In the genomic region with DNA sequence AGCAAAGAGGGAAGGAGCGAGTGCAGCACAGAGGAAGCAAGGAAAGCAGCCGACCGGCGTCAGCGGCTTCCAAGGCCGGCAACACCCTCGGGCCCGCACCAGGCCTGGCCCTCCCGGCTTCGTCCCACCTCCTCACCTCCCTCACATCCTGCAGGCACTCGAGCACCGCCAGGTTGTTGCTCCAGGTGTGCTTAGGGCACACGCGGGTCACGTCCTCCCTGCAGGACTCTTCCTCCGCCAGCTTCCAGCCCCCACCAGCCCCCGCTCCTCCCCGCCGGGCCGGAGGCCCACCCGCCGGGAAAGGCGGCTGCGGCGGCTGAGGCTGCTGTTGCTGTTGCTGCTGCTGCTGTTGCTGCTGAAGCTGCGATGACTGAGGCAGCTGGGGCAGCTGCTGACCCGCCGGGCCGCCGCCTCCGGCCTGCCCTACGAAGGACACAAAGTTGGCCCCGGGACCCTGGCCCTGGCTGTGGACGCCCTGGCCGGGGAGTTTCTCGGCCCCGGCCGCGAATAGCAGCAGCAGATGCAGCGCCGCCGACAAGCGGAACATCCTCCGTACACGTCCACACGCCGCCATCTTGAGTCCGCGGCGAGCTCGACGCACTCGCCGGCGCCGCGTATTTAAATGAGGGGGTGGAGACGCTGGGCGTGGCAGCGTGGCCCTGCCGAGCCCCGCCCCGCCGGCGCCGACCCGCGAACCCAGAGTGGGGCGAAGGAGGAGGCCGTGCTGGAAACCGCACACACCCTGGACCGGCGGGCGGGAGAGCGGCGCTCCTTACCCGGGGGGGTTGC, we compare ENCODE assay signal across 8 cellular contexts. TPM values are rescaled to one million over a fixed set of nuclear protein-coding genes. Genes with fewer than 3 reads are reported as not detected.
DNase-seq lines count a peak whose midpoint lies in the region; ATAC-seq and TF ChIP-seq lines count a peak whose summit lies in the region.

Gene GLG1 (minus strand): TSS at position 594 of the 789 bp plus-strand sequence. CDS start 20 bp downstream, at position 574.

- H3K27ac Mint-ChIP-seq in CD8-positive, alpha-beta memory T cell = peak within 1 kb of the TSS; percentile 78 to 99 (median 94)

- no peaks in the 10 kb centered on the region for H3K27me3 ChIP-seq in CD8-positive, alpha-beta memory T cell (ENCODE audit: insufficient read depth, low read length, poor library complexity, severe bottlenecking)
- H3K27me3 ChIP-seq in HL-60 (ENCODE audit: insufficient read depth, poor library complexity, severe bottlenecking) (no peaks in the 10 kb centered on the region), endocrine pancreas (ENCODE audit: control insufficient read depth, insufficient read depth, low read length) (no peaks in the 10 kb centered on the region)

- H3K4me3 Mint-ChIP-seq in CD8-positive, alpha-beta memory T cell = peak within 1 kb of the TSS; percentile 91 to 98 (median 94)

- no peaks in the 10 kb centered on the region for H3K36me3 ChIP-seq in CD8-positive, alpha-beta memory T cell (ENCODE audit: insufficient read depth, low read length)
- no peaks in the 10 kb centered on the region for H3K36me3 ChIP-seq in endocrine pancreas (ENCODE audit: control insufficient read depth, insufficient read depth, low read length)
- no peaks in the 10 kb centered on the region for H3K36me3 ChIP-seq in mesodermal cell (ENCODE audit: control insufficient read depth, insufficient read depth, low read length)

- peak; percentile 96 for ATAC-seq in GM19463 (IDR thresholded peaks at IDR 0.05; ENCODE audit: unreplicated experiment)

- POLR2A ChIA-PET in CD8-positive, alpha-beta memory T cell (lab: Charles Lee) = interaction anchor here (0.5 to 3.2 kb wide), 10 partner anchors 9 to 1043 kb away, joined by 3 to 19 read pairs (median 4); partner anchors contain the start of gene RFWD3

- H3K9me3 Mint-ChIP-seq in CD8-positive, alpha-beta memory T cell = no peaks in the 10 kb centered on the region

- CTCF ChIA-PET in CD8-positive, alpha-beta memory T cell (lab: Charles Lee) = interaction anchor here (0.9 to 1.5 kb wide), 4 partner anchors 16 to 100 kb away, joined by 3 to 6 read pairs (median 4); partner anchors contain the start of gene RFWD3

- H3K4me3 ChIP-seq in CD8-positive, alpha-beta memory T cell (ENCODE audit: low read length) = peak within 1 kb of the TSS; percentile 75
- peak within 1 kb of the TSS; percentile 95 for H3K4me3 ChIP-seq in HL-60 (replicated peaks; ENCODE audit: insufficient read depth, low read length)
- H3K4me3 ChIP-seq in endocrine pancreas (ENCODE audit: control insufficient read depth, insufficient read depth, low read length) = peak within 1 kb of the TSS; percentile 96
- H3K4me3 ChIP-seq in mesodermal cell (ENCODE audit: extremely low read depth, insufficient read depth, low read length, poor library complexity, severe bottlenecking) = peak within 1 kb of the TSS; percentile 85

- H3K27me3 Mint-ChIP-seq in CD8-positive, alpha-beta memory T cell = no peaks in the 10 kb centered on the region

- peak within 1 kb of the TSS; percentile 96 for H3K27ac ChIP-seq in CD8-positive, alpha-beta memory T cell (ENCODE audit: low read depth, low read length)
- H3K27ac ChIP-seq in HL-60 (replicated peaks) (peak within 1 kb of the TSS; percentile 77), mesodermal cell (ENCODE audit: low read depth, low read length, severe bottlenecking) (peak within 1 kb of the TSS; percentile 97)

- peaks cover 48 to 68% (median 65%) of the 10 kb centered on the region in 3 donors for H3K4me1 Mint-ChIP-seq in CD8-positive, alpha-beta memory T cell

- 0% methylated on average over 40 to 64 of the region's 77 CpGs for WGBS in mesodermal cell (ENCODE audit: insufficient coverage in 2 of 2), 2 experiments

- peaks cover 0 to 12% (median 0%) of the 10 kb centered on the region in 3 donors for H3K36me3 Mint-ChIP-seq in CD8-positive, alpha-beta memory T cell

- H3K4me1 ChIP-seq in CD8-positive, alpha-beta memory T cell (ENCODE audit: insufficient read depth, low read length) = peaks cover 62% of the 10 kb centered on the region
- H3K4me1 ChIP-seq in endocrine pancreas (ENCODE audit: control insufficient read depth, insufficient read depth, low read length) (peaks cover 7% of the 10 kb centered on the region), mesodermal cell (ENCODE audit: control insufficient read depth, insufficient read depth, low read length, poor library complexity, severe bottlenecking) (peaks cover 16% of the 10 kb centered on the region)

- TF ChIP-seq CTCF in HL-60 (IDR thresholded peaks at IDR 0.05; ENCODE audit: insufficient read depth, low read length) = no peak

- peak; percentile 88 to 92 (median 90) for DNase-seq in CD8-positive, alpha-beta memory T cell
- DNase-seq in HL-60 (ENCODE audit: low read depth in 1 of 2, low spot score in 1 of 2) (peak; percentile 82 to 87), NOMO-1 treated with DMSO at 0.1 percent for 48 hours (lab: John Stamatoyannopoulos, UW; ENCODE audit: unreplicated experiment) (peak; percentile 83)
- peak; percentile 67 for DNase-seq in activated CD8-positive, alpha-beta memory T cell treated with anti-CD3 and anti-CD28 coated beads, Interleukin-2, amount 50 U/mL, for 1 hour (ENCODE audit: extremely low read depth)
- peak; percentile 84 for DNase-seq in stimulated activated CD8-positive, alpha-beta memory T cell treated with anti-CD3 and anti-CD28 coated beads, Interleukin-15, amount 100 ng/mL, for 24 hours (ENCODE audit: low read depth)

- H3K9me3 ChIP-seq in CD8-positive, alpha-beta memory T cell (ENCODE audit: low read length) = no peaks in the 10 kb centered on the region
- H3K9me3 ChIP-seq in endocrine pancreas (ENCODE audit: control insufficient read depth, low read length) (no peaks in the 10 kb centered on the region), mesodermal cell (ENCODE audit: control insufficient read depth, low read length) (no peaks in the 10 kb centered on the region)

- peak within 1 kb of the TSS; percentile 86 for H3K9ac ChIP-seq in endocrine pancreas (ENCODE audit: control insufficient read depth, insufficient read depth, low read length)

RNA-seq across cellular contexts. Expression of gene GLG1, which starts in this region (rescaled TPM):
- 10 to 100 TPM; 52.3 to 56.7 TPM for total RNA-seq in CD8-positive, alpha-beta memory T cell
- polyA plus RNA-seq in CD8-positive, alpha-beta memory T cell = 174 TPM
- 118 TPM for polyA plus RNA-seq in mesodermal cell (2013, experiment 1 of 2)
- 106 TPM for polyA plus RNA-seq in mesodermal cell (2013, experiment 2 of 2)

Comparison
In these comparisons a context has a peak if more than half of its experiments do, and no peak if none do; other contexts are left out.
1. Peak in every context shown above with its lines: DNase-seq, ATAC-seq, H3K4me3 ChIP-seq and H3K27ac ChIP-seq.